ENCODE assay signal across 8 cellular contexts in the genomic region with DNA sequence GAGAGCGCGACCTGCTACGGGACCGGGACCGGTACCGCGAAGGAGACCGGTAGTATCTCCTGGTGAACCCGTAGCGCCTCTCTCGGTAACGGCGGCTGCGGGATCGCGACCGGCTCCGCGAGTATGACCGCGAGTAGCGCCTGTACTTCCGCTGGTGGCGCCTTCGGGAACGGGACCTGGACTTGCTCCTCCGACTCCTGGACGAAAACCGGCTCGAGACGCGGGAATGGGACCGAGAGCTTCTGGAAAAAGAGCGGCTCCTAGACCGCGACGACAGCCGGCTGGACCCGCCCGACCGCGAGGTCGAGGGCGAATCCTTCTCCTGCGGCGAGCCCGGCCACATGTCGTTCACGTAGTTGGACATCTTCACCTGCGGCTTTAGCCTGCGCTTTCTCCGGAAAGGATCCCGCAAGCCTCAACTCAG. TPM values are rescaled to one million over a fixed set of nuclear protein-coding genes. Genes with fewer than 3 reads are reported as not detected.
DNase-seq lines count a peak whose midpoint lies in the region; ATAC-seq, FAIRE-seq and TF ChIP-seq lines count a peak whose summit lies in the region.

No MANE protein-coding gene starts in this region.

- no peak for TF ChIP-seq POLR2A in GM12891 (IDR thresholded peaks at IDR 0.05; ENCODE audit: low read depth, low read length)

- FAIRE-seq in GM12891 (lab: Jason Lieb, UNC) (no peak), urothelium cell line (lab: Jason Lieb, UNC) (no peak), RCC 7860 (lab: Jason Lieb, UNC) (no peak)

- DNase-seq in GM12891 (ENCODE audit: insufficient read length, low spot score) (peak; percentile 21), WERI-Rb-1 (no peak), endodermal cell (peak; percentile 73), nephron progenitor cell (peak; percentile 57), urothelium cell line (ENCODE audit: low spot score) (no peak), RCC 7860 (ENCODE audit: low spot score) (no peak)

- no peaks in the 10 kb centered on the region for H3K27me3 ChIP-seq in WERI-Rb-1 (ENCODE audit: insufficient read depth, low read depth, severe bottlenecking)
- H3K27me3 ChIP-seq in endodermal cell (ENCODE audit: control insufficient read depth, insufficient read depth, low read length, poor library complexity, severe bottlenecking): no peaks in the 10 kb centered on the region

- H3K36me3 Mint-ChIP-seq in endodermal cell (ENCODE audit: low read depth) (peaks cover 43% of the 10 kb centered on the region), nephron progenitor cell (ENCODE audit: low read depth) (peaks cover 35% of the 10 kb centered on the region)

- 0 to 1% methylated on average over 27 to 53 of the region's 53 CpGs for WGBS in endodermal cell (ENCODE audit: insufficient coverage in 1 of 2, insufficient read length in 1 of 2), 2 experiments

- H3K4me3 Mint-ChIP-seq in endodermal cell (peak overlapping the region; percentile 96), nephron progenitor cell (peak overlapping the region; percentile 95)

- peaks cover 4% of the 10 kb centered on the region for H3K4me1 ChIP-seq in endodermal cell (ENCODE audit: control insufficient read depth, insufficient read depth, low read length)

- H3K4me1 Mint-ChIP-seq in endodermal cell (peaks cover 24% of the 10 kb centered on the region), nephron progenitor cell (peaks cover 31% of the 10 kb centered on the region)

- H3K9me3 Mint-ChIP-seq in endodermal cell: no peaks in the 10 kb centered on the region
- H3K9me3 Mint-ChIP-seq in nephron progenitor cell: no peaks in the 10 kb centered on the region

- peaks cover 47% of the 10 kb centered on the region for H3K36me3 ChIP-seq in WERI-Rb-1
- peaks cover 50% of the 10 kb centered on the region for H3K36me3 ChIP-seq in endodermal cell (ENCODE audit: control insufficient read depth, insufficient read depth, low read length)

- H3K27ac ChIP-seq in WERI-Rb-1: peak overlapping the region; percentile 85
- peak overlapping the region; percentile 94 for H3K27ac ChIP-seq in endodermal cell (ENCODE audit: low read depth, low read length)

- H3K27me3 Mint-ChIP-seq in endodermal cell (ENCODE audit: insufficient read depth) (no peaks in the 10 kb centered on the region), nephron progenitor cell (ENCODE audit: low read depth, poor library complexity) (peaks cover 2% of the 10 kb centered on the region)

- H3K4me3 ChIP-seq in WERI-Rb-1 (ENCODE audit: low read depth, low read length) (peak overlapping the region; percentile 92), endodermal cell (ENCODE audit: low read length) (peak overlapping the region; percentile 100)

- ATAC-seq in HG02852 (IDR thresholded peaks at IDR 0.05; ENCODE audit: unreplicated experiment): peak; percentile 8
- ATAC-seq in HG03354 (IDR thresholded peaks at IDR 0.05; ENCODE audit: poor library complexity, severe bottlenecking, unreplicated experiment): no peak

- peak overlapping the region; percentile 92 for H3K9ac ChIP-seq in endodermal cell (ENCODE audit: extremely low read depth, low read length, poor library complexity, severe bottlenecking)

- H3K27ac Mint-ChIP-seq in endodermal cell: peak overlapping the region; percentile 98
- peak overlapping the region; percentile 95 for H3K27ac Mint-ChIP-seq in nephron progenitor cell

- TF ChIP-seq CTCF in WERI-Rb-1 (IDR thresholded peaks at IDR 0.05; ENCODE audit: low read depth, low read length): no peak
- TF ChIP-seq CTCF in endodermal cell (conservative IDR thresholded peaks at IDR 0.05): no peak
- TF ChIP-seq CTCF in nephron progenitor cell (IDR thresholded peaks at IDR 0.05): no peak

- H3K9me3 ChIP-seq in WERI-Rb-1 (ENCODE audit: severe bottlenecking) (no peaks in the 10 kb centered on the region), endodermal cell (ENCODE audit: control insufficient read depth, low read length) (no peaks in the 10 kb centered on the region)

TF ChIP-seq in GM12891, 5 proteins besides CTCF, POLR2A, EP300 and RAD21:
- TF ChIP-seq SPI1 (IDR thresholded peaks at IDR 0.05; ENCODE audit: low read depth, low read length) (no peak), TAF1 (IDR thresholded peaks at IDR 0.05; ENCODE audit: low read depth, low read length) (no peak), POLR2AphosphoS5 (IDR thresholded peaks at IDR 0.05; ENCODE audit: low read depth, low read length) (no peak), PAX5 (IDR thresholded peaks at IDR 0.05; ENCODE audit: insufficient read depth, low read length, severe bottlenecking) (no peak), POU2F2 (IDR thresholded peaks at IDR 0.05; ENCODE audit: low read depth, low read length) (no peak)

RNA-seq across cellular contexts. Expression of a gene that starts 0.6 kb away (rescaled TPM):
- polyA plus RNA-seq in GM12891 (2012; ENCODE audit: low read depth, missing spikeins): 125 TPM
- total RNA-seq in endodermal cell: 10 to 100 TPM; 90.3 to 92.5 TPM
- 70.9 TPM for polyA plus RNA-seq in endodermal cell (2013, experiment 1 of 2)
- 67.3 TPM for polyA plus RNA-seq in endodermal cell (2013, experiment 2 of 2)

RNA-seq across cellular contexts. Expression of a gene that starts 14.3 kb away (rescaled TPM):
- 62.6 TPM for polyA plus RNA-seq in GM12891 (2012; ENCODE audit: low read depth, missing spikeins)
- total RNA-seq in endodermal cell: 10 to 100 TPM; 36.4 to 38.0 TPM
- polyA plus RNA-seq in endodermal cell (2013, experiment 1 of 2): 51.9 TPM
- polyA plus RNA-seq in endodermal cell (2013, experiment 2 of 2): 53.0 TPM

RNA-seq across cellular contexts. Expression of a gene that starts 25.7 kb away (rescaled TPM):
- polyA plus RNA-seq in GM12891 (2012; ENCODE audit: low read depth, missing spikeins): 0.06 TPM
- total RNA-seq in endodermal cell: not detected
- not detected for polyA plus RNA-seq in endodermal cell (2013, experiment 1 of 2)
- not detected for polyA plus RNA-seq in endodermal cell (2013, experiment 2 of 2)

Comparison
In these comparisons a context has a peak if more than half of its experiments do, and no peak if none do; other contexts are left out.
1. DNase-seq: peak in GM12891 (single experiment), endodermal cell (single experiment) and nephron progenitor cell (single experiment); none in WERI-Rb-1 (single experiment), urothelium cell line (single experiment) and RCC 7860 (single experiment).